Comparison of ENCODE assay signal across 1 cellular context in the genomic region with DNA sequence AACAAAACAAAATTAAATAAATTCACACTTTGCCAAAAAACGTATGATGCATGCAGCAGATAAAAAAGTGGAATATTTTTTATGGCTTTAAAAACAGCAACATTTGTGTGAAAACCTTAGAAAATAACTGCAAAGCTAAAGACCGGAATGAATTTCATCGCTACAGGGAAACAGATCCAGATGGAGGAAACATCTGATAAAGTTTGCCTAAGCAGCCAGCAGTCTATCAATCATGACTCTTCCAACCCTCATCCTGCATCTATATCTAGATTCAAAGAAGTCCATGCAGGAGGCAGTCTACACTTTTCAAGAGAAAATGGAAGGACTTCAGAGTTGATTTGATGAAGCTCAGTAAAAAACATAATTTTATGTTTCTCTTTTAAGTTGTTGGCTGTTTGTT.
TF ChIP-seq lines count a peak whose summit lies in the region.

No MANE protein-coding gene starts in this region.

TF ChIP-seq in K562, 482 proteins besides CTCF, POLR2A, EP300 and RAD21 (continued from another document and continues in another):
- TF ChIP-seq JUND (IDR thresholded peaks at IDR 0.05; ENCODE audit: borderline replicate concordance, low read depth, low read length) (peak; percentile 19; the same call in 1 of the 2 replicates), JUND (tag; IDR thresholded peaks at IDR 0.05; ENCODE audit: borderline replicate concordance, low read depth, low read length) (0 out of 3 replicates have a peak, but pooled peaks have one; percentile 33), TAF7 (tag; IDR thresholded peaks at IDR 0.05) (no peak), ZKSCAN8 (CRISPR knock-in tag; IDR thresholded peaks at IDR 0.05) (no peak), CBFA2T2 (conservative IDR thresholded peaks at IDR 0.05) (no peak), SMARCA4 (IDR thresholded peaks at IDR 0.05) (peak; percentile 34; the same call in 1 of the 2 replicates), ZNF584 (CRISPR knock-in tag; IDR thresholded peaks at IDR 0.05; ENCODE audit: low read depth) (no peak), FOXA3 (CRISPR knock-in tag; conservative IDR thresholded peaks at IDR 0.05 in 1 of 2, IDR thresholded peaks at IDR 0.05 in 1 of 2) (no peak), DDX20 (tag; IDR thresholded peaks at IDR 0.05; ENCODE audit: low read depth) (no peak), ZNF253 (CRISPR knock-in tag; conservative IDR thresholded peaks at IDR 0.05) (no peak), NFYB (IDR thresholded peaks at IDR 0.05; ENCODE audit: extremely low read depth, insufficient read length) (no peak), DPF2 (IDR thresholded peaks at IDR 0.05) (peak; percentile 40; the same call in 1 of the 2 replicates), RAD51 (IDR thresholded peaks at IDR 0.05; ENCODE audit: borderline replicate concordance, low read depth) (no peak), CEBPG (CRISPR knock-in tag; IDR thresholded peaks at IDR 0.05) (no peak), CEBPG (tag; conservative IDR thresholded peaks at IDR 0.05 in 1 of 2, IDR thresholded peaks at IDR 0.05 in 1 of 2) (no peak), CTBP1 (IDR thresholded peaks at IDR 0.05; ENCODE audit: borderline replicate concordance) (peak; percentile 77), RHOXF2B (CRISPR knock-in tag; conservative IDR thresholded peaks at IDR 0.05) (no peak), RCOR1 (IDR thresholded peaks at IDR 0.05; ENCODE audit: borderline replicate concordance in 1 of 2, low read depth in 2 of 2, low read length in 2 of 2) (peak in 1 of 2 experiments; percentile 87; a peak in 2 of 4 replicates)
- TF ChIP-seq, protein P1, sequence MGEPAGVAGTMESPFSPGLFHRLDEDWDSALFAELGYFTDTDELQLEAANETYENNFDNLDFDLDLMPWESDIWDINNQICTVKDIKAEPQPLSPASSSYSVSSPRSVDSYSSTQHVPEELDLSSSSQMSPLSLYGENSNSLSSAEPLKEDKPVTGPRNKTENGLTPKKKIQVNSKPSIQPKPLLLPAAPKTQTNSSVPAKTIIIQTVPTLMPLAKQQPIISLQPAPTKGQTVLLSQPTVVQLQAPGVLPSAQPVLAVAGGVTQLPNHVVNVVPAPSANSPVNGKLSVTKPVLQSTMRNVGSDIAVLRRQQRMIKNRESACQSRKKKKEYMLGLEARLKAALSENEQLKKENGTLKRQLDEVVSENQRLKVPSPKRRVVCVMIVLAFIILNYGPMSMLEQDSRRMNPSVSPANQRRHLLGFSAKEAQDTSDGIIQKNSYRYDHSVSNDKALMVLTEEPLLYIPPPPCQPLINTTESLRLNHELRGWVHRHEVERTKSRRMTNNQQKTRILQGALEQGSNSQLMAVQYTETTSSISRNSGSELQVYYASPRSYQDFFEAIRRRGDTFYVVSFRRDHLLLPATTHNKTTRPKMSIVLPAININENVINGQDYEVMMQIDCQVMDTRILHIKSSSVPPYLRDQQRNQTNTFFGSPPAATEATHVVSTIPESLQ (CRISPR knock-in tag; IDR thresholded peaks at IDR 0.05) = no peak
- TF ChIP-seq, protein P2, sequence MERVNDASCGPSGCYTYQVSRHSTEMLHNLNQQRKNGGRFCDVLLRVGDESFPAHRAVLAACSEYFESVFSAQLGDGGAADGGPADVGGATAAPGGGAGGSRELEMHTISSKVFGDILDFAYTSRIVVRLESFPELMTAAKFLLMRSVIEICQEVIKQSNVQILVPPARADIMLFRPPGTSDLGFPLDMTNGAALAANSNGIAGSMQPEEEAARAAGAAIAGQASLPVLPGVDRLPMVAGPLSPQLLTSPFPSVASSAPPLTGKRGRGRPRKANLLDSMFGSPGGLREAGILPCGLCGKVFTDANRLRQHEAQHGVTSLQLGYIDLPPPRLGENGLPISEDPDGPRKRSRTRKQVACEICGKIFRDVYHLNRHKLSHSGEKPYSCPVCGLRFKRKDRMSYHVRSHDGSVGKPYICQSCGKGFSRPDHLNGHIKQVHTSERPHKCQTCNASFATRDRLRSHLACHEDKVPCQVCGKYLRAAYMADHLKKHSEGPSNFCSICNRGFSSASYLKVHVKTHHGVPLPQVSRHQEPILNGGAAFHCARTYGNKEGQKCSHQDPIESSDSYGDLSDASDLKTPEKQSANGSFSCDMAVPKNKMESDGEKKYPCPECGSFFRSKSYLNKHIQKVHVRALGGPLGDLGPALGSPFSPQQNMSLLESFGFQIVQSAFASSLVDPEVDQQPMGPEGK (CRISPR knock-in tag; IDR thresholded peaks at IDR 0.05; ENCODE audit: borderline replicate concordance) = no peak
- TF ChIP-seq, protein P3, sequence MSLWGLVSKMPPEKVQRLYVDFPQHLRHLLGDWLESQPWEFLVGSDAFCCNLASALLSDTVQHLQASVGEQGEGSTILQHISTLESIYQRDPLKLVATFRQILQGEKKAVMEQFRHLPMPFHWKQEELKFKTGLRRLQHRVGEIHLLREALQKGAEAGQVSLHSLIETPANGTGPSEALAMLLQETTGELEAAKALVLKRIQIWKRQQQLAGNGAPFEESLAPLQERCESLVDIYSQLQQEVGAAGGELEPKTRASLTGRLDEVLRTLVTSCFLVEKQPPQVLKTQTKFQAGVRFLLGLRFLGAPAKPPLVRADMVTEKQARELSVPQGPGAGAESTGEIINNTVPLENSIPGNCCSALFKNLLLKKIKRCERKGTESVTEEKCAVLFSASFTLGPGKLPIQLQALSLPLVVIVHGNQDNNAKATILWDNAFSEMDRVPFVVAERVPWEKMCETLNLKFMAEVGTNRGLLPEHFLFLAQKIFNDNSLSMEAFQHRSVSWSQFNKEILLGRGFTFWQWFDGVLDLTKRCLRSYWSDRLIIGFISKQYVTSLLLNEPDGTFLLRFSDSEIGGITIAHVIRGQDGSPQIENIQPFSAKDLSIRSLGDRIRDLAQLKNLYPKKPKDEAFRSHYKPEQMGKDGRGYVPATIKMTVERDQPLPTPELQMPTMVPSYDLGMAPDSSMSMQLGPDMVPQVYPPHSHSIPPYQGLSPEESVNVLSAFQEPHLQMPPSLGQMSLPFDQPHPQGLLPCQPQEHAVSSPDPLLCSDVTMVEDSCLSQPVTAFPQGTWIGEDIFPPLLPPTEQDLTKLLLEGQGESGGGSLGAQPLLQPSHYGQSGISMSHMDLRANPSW (CRISPR knock-in tag; IDR thresholded peaks at IDR 0.05) = no peak
- TF ChIP-seq, protein P4, sequence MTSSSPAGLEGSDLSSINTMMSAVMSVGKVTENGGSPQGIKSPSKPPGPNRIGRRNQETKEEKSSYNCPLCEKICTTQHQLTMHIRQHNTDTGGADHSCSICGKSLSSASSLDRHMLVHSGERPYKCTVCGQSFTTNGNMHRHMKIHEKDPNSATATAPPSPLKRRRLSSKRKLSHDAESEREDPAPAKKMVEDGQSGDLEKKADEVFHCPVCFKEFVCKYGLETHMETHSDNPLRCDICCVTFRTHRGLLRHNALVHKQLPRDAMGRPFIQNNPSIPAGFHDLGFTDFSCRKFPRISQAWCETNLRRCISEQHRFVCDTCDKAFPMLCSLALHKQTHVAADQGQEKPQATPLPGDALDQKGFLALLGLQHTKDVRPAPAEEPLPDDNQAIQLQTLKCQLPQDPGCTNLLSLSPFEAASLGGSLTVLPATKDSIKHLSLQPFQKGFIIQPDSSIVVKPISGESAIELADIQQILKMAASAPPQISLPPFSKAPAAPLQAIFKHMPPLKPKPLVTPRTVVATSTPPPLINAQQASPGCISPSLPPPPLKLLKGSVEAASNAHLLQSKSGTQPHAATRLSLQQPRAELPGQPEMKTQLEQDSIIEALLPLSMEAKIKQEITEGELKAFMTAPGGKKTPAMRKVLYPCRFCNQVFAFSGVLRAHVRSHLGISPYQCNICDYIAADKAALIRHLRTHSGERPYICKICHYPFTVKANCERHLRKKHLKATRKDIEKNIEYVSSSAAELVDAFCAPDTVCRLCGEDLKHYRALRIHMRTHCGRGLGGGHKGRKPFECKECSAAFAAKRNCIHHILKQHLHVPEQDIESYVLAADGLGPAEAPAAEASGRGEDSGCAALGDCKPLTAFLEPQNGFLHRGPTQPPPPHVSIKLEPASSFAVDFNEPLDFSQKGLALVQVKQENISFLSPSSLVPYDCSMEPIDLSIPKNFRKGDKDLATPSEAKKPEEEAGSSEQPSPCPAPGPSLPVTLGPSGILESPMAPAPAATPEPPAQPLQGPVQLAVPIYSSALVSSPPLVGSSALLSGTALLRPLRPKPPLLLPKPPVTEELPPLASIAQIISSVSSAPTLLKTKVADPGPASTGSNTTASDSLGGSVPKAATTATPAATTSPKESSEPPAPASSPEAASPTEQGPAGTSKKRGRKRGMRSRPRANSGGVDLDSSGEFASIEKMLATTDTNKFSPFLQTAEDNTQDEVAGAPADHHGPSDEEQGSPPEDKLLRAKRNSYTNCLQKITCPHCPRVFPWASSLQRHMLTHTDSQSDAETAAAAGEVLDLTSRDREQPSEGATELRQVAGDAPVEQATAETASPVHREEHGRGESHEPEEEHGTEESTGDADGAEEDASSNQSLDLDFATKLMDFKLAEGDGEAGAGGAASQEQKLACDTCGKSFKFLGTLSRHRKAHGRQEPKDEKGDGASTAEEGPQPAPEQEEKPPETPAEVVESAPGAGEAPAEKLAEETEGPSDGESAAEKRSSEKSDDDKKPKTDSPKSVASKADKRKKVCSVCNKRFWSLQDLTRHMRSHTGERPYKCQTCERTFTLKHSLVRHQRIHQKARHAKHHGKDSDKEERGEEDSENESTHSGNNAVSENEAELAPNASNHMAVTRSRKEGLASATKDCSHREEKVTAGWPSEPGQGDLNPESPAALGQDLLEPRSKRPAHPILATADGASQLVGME (CRISPR knock-in tag; IDR thresholded peaks at IDR 0.05) = no peak
- TF ChIP-seq, protein P5, sequence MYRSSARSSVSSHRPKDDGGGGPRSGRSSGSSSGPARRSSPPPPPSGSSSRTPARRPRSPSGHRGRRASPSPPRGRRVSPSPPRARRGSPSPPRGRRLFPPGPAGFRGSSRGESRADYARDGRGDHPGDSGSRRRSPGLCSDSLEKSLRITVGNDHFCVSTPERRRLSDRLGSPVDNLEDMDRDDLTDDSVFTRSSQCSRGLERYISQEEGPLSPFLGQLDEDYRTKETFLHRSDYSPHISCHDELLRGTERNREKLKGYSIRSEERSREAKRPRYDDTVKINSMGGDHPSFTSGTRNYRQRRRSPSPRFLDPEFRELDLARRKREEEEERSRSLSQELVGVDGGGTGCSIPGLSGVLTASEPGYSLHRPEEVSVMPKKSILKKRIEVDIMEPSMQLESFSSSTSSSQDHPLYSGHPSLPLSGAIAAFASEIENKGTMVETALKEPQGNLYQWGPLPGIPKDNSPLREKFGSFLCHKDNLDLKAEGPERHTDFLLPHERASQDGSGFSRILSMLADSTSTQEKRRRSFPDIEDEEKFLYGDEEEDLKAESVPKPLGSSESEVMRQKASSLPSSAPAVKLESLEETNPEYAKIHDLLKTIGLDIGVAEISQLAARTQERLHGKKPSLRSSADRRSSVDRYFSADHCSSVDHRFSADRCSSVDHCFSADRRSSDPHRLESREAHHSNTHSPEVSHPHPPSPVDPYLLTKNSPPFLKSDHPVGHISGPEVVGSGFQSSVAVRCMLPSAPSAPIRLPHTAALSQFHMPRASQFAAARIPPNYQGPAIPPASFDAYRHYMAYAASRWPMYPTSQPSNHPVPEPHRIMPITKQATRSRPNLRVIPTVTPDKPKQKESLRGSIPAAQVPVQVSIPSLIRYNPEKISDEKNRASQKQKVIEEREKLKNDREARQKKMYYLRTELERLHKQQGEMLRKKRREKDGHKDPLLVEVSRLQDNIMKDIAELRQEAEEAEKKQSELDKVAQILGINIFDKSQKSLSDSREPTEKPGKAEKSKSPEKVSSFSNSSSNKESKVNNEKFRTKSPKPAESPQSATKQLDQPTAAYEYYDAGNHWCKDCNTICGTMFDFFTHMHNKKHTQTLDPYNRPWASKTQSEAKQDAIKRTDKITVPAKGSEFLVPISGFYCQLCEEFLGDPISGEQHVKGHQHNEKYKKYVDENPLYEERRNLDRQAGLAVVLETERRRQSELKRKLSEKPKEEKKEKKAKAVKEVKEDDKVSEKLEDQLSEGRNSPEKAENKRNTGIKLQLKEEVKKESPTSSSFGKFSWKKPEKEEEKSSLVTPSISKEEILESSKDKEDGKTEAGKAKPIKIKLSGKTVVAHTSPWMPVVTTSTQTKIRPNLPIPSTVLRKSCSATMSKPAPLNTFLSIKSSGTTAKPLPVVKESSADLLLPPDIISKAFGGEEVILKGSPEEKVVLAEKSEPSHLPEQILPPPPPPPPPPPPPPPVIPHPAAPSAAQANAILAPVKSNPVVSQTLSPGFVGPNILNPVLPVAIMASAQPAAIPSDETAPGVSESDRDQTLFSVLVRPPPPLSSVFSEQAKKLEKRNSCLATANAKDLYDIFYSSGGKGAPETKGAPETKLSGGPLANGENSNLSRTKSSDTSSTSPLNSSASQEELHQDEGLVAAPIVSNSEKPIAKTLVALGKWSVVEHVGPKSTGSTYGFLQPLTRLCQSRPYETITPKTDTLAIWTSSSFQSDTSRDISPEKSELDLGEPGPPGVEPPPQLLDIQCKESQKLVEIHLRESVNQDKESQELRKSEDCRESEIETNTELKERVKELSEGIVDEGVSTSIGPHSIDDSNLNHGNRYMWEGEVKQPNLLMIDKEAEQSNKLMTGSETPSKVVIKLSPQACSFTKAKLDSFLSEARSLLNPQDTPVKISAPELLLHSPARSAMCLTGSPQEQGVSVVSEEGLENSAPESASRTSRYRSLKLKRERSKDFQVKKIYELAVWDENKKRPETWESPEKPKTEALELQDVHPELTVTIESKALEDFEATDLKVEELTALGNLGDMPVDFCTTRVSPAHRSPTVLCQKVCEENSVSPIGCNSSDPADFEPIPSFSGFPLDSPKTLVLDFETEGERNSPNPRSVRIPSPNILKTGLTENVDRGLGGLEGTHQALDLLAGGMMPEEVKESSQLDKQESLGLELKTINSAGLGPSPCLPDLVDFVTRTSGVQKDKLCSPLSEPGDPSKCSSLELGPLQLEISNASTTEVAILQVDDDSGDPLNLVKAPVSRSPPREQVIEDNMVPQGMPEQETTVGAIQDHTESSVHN (IDR thresholded peaks at IDR 0.05; ENCODE audit: borderline replicate concordance in 1 of 2, low read depth in 1 of 2) = no peak
- TF ChIP-seq, protein P6, sequence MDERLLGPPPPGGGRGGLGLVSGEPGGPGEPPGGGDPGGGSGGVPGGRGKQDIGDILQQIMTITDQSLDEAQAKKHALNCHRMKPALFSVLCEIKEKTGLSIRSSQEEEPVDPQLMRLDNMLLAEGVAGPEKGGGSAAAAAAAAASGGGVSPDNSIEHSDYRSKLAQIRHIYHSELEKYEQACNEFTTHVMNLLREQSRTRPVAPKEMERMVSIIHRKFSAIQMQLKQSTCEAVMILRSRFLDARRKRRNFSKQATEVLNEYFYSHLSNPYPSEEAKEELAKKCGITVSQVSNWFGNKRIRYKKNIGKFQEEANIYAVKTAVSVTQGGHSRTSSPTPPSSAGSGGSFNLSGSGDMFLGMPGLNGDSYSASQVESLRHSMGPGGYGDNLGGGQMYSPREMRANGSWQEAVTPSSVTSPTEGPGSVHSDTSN (CRISPR knock-in tag; IDR thresholded peaks at IDR 0.05; ENCODE audit: low read depth) = no peak
- TF ChIP-seq, protein P6 (tag; conservative IDR thresholded peaks at IDR 0.05; ENCODE audit: low read depth) = peak; percentile 82
- TF ChIP-seq, protein P7, sequence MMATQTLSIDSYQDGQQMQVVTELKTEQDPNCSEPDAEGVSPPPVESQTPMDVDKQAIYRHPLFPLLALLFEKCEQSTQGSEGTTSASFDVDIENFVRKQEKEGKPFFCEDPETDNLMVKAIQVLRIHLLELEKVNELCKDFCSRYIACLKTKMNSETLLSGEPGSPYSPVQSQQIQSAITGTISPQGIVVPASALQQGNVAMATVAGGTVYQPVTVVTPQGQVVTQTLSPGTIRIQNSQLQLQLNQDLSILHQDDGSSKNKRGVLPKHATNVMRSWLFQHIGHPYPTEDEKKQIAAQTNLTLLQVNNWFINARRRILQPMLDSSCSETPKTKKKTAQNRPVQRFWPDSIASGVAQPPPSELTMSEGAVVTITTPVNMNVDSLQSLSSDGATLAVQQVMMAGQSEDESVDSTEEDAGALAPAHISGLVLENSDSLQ (IDR thresholded peaks at IDR 0.05) = peak; percentile 87
